18 cellular contexts compared by ENCODE assay signal in the genomic region with DNA sequence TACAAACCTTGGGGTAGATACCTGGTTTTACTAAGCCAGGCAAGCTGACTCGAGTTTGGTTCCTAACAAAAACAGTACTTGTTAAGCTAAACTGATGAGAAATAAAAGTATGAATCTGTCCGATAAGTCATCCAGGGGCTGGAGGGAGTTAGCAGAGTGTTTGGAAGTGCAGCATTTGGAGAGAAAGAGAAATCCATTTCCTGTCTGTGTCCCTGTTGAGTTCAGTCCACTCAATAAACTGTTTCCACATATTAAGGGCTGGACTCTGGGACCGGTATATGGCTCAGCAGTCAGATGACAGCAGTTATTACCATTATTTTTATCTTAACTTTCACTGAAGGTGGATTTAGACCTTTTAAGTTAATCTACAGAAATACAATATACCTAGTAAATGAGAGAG.
A peak's percentile ranks its signal among the peaks of the same experiment; 100 is the strongest.
DNase-seq lines count a peak whose midpoint lies in the region; ATAC-seq and TF ChIP-seq lines count a peak whose summit lies in the region.
"Had no signal": no experiment of that assay in that cellular context is flagged by ENCODE, and none has a peak within 500 bp of the region (broad histone marks: within the 10 kb centered on the region; RNA-seq: fewer than 3 reads in every experiment).

No MANE protein-coding gene starts in this region.

- intact Hi-C loops in A673 (cut with micrococcal nuclease; ENCODE audit: unreplicated experiment) = no loop called here

- H3F3A ChIP-seq in GM23248 (ENCODE audit: insufficient read depth) = peaks cover 19% of the 10 kb centered on the region

- H3K9ac ChIP-seq in GM23248 = no peak overlapping the region

- peak; percentile 50 for DNase-seq in EH (ENCODE audit: low read depth)
- peak; percentile 40 for DNase-seq in GM23248
- peak; percentile 33 for DNase-seq in fibroblast of the aortic adventitia (ENCODE audit: low read depth)
- DNase-seq in osteoblast (ENCODE audit: insufficient read length, low spot score, missing footprints) = peak; percentile 64
- no peak for DNase-seq in CD1c-positive myeloid dendritic cell (ENCODE audit: extremely low spot score)
- no peak for DNase-seq in A673 (ENCODE audit: low spot score)
- DNase-seq: DND-41, H9, Kasumi-1, MM.1S, NCI-H1092, NCI-H1436 treated with DMSO at 0.1 percent for 48 hours, NCI-H2029 treated with DMSO at 0.1 percent for 48 hours, NCI-H2171, NCI-H526, PC-9 had no signal

- H3K27me3 ChIP-seq in GM23248 (replicated peaks; ENCODE audit: insufficient read depth) = no peaks in the 10 kb centered on the region
- H3K27me3 ChIP-seq in osteoblast (ENCODE audit: insufficient read depth, low read length) = no peaks in the 10 kb centered on the region
- no peaks in the 10 kb centered on the region for H3K27me3 ChIP-seq in A673 (replicated peaks; ENCODE audit: insufficient read depth, low read depth, low read length, poor library complexity)
- H3K27me3 ChIP-seq: SJSA1 had no signal

- in situ Hi-C loops in GM23248 (cut with MboI) = no loop called here

- H3K27ac ChIP-seq in GM23248 = no peak overlapping the region
- H3K27ac ChIP-seq in osteoblast (ENCODE audit: low read depth, low read length) = no peak overlapping the region
- no peak overlapping the region for H3K27ac ChIP-seq in A673 (ENCODE audit: low read depth, low read length, poor library complexity, severe bottlenecking)
- H3K27ac ChIP-seq: PC-9, SJSA1 had no signal

- TF ChIP-seq CTCF in fibroblast of the aortic adventitia (IDR thresholded peaks at IDR 0.05; ENCODE audit: insufficient read depth, low read length) = no peak
- no peak for TF ChIP-seq CTCF in osteoblast (IDR thresholded peaks at IDR 0.05; ENCODE audit: extremely low read depth, low read depth, low read length)
- no peak for TF ChIP-seq CTCF in A673 (conservative IDR thresholded peaks at IDR 0.05; ENCODE audit: low read depth, low read length)

- no TSS peak for BruUV-seq in A673 (replicated peaks; lab: Mats Ljungman, UMichigan)

- WGBS in GM23248 (ENCODE audit: low coverage in 1 of 2, low lambda C conversion rate in 2 of 2, missing lambda C conversion rate in 2 of 2), 2 experiments = 46 to 52% methylated on average over 3 of the region's 3 CpGs

- H3K4me3 ChIP-seq in GM23248 (no peak overlapping the region), fibroblast of the aortic adventitia (ENCODE audit: low read depth, low read length) (no peak overlapping the region), osteoblast (ENCODE audit: insufficient read depth, low read length) (no peak overlapping the region), A673 (ENCODE audit: low read depth, low read length, poor library complexity, severe bottlenecking) (no peak overlapping the region)
- H3K4me3 ChIP-seq: PC-9, SJSA1 had no signal

- H3K9me2 ChIP-seq in GM23248 (ENCODE audit: insufficient read depth) = no peaks in the 10 kb centered on the region

- peaks cover 15% of the 10 kb centered on the region for H3K4me1 ChIP-seq in GM23248 (ENCODE audit: insufficient read depth)
- H3K4me1 ChIP-seq in osteoblast (ENCODE audit: insufficient read depth, low read length) = peaks cover 10% of the 10 kb centered on the region
- H3K4me1 ChIP-seq in A673 (ENCODE audit: insufficient read depth, low read length, poor library complexity, severe bottlenecking) = no peaks in the 10 kb centered on the region

- H2AFZ ChIP-seq in GM23248 (no peak overlapping the region), osteoblast (ENCODE audit: low read length) (no peak overlapping the region)
- H2AFZ ChIP-seq: PC-9 had no signal

- POLR2A ChIA-PET in A673 (lab: Charles Lee; ENCODE audit: low non-redundant PET) = no interaction called here

- H3K36me3 ChIP-seq in GM23248 (ENCODE audit: low read depth) = no peaks in the 10 kb centered on the region
- H3K36me3 ChIP-seq in osteoblast (ENCODE audit: insufficient read depth, low read length) = no peaks in the 10 kb centered on the region
- no peaks in the 10 kb centered on the region for H3K36me3 ChIP-seq in A673 (ENCODE audit: insufficient read depth, low read length, poor library complexity, severe bottlenecking)
- H3K36me3 ChIP-seq: SJSA1 had no signal

- no peak for ATAC-seq in GM21360 (IDR thresholded peaks at IDR 0.05; ENCODE audit: unreplicated experiment)

- CTCF ChIA-PET in A673 (lab: Charles Lee) = no interaction called here

- H3K79me2 ChIP-seq in GM23248 (ENCODE audit: insufficient read depth) = no peaks in the 10 kb centered on the region
- no peaks in the 10 kb centered on the region for H3K79me2 ChIP-seq in osteoblast (ENCODE audit: insufficient read depth, low read length)

- H4K20me1 ChIP-seq in GM23248 (ENCODE audit: insufficient read depth) (no peaks in the 10 kb centered on the region), osteoblast (ENCODE audit: insufficient read depth, low read length) (no peaks in the 10 kb centered on the region)

- H3K4me2 ChIP-seq in GM23248 (ENCODE audit: unreplicated experiment) = no peak overlapping the region
- no peak overlapping the region for H3K4me2 ChIP-seq in osteoblast (ENCODE audit: insufficient read depth, low read length)
- H3K4me2 ChIP-seq: PC-9 had no signal

- no peaks in the 10 kb centered on the region for H3K9me3 ChIP-seq in GM23248 (ENCODE audit: low read depth)
- H3K9me3 ChIP-seq in osteoblast (ENCODE audit: low read depth, low read length) = no peaks in the 10 kb centered on the region
- H3K9me3 ChIP-seq in A673 (ENCODE audit: low read depth, low read length, poor library complexity, severe bottlenecking) = no peaks in the 10 kb centered on the region
- H3K9me3 ChIP-seq: SJSA1 had no signal

Comparison
In these comparisons a context has a peak if more than half of its experiments do, and no peak if none do; other contexts are left out.
1. DNase-seq: peak in EH (single experiment), GM23248 (single experiment), fibroblast of the aortic adventitia (single experiment) and osteoblast (single experiment); none in CD1c-positive myeloid dendritic cell (single experiment) and A673 (single experiment).